Comparison of ENCODE assay signal across 18 cellular contexts in the genomic region with DNA sequence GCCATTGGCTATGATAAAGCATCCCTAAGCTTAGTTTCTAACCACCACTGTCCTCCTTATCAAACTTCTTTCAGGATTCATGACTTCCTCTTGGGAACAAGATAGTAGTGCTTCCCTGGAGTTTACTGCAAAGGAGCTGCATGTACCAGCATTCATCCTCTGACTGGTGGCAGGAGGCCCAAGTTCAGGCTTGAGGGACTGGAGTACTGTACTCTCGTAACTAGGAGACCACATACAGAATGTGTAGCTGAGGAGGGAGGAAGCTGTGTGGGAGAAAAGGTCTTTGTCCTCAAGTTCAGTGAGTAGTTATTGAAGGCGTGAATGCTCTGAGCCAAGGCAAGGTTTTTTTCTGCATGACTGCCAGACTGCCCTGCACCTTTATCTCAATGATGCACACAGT. TPM values are rescaled to one million over a fixed set of nuclear protein-coding genes. Genes with fewer than 3 reads are reported as not detected.
DNase-seq lines count a peak whose midpoint lies in the region; ATAC-seq and TF ChIP-seq lines count a peak whose summit lies in the region.
"Had no signal": no experiment of that assay in that cellular context is flagged by ENCODE, and none has a peak within 500 bp of the region (broad histone marks: within the 10 kb centered on the region; RNA-seq: fewer than 3 reads in every experiment).

No MANE protein-coding gene starts in this region.

- no peaks in the 10 kb centered on the region for H3K27me3 Mint-ChIP-seq in stimulated activated naive B cell treated with anti-CD40 and anti-IgM and Interleukin-4, amounts not matched to agents 10 μg/mL and 1 μg/mL and 100 μg/mL, for 72 hours
- peaks cover 34% of the 10 kb centered on the region for H3K27me3 Mint-ChIP-seq in activated CD8-positive, alpha-beta memory T cell treated with anti-CD3 and anti-CD28 coated beads, Interleukin-2, amount 10 ng/mL, durations not matched to agents 7 days and 5 days

- H2AFZ ChIP-seq in hepatocyte, result no peak overlapping the region

- DNase-seq in COLO829 (ENCODE audit: low spot score) (peak; percentile 38), astrocyte of the hippocampus (ENCODE audit: low read depth, low spot score) (peak; percentile 81), hepatocyte (ENCODE audit: low spot score) (peak; percentile 38), ovary (peak; percentile 24 to 73 (median 29)), DMS53 treated with DMSO at 0.1 percent for 48 hours (lab: John Stamatoyannopoulos, UW; ENCODE audit: unreplicated experiment) (no peak), DMS114 treated with DMSO at 0.1 percent for 48 hours (lab: John Stamatoyannopoulos, UW; ENCODE audit: unreplicated experiment) (no peak)
- DNase-seq in stimulated activated naive B cell treated with anti-CD40 and anti-IgM and Interleukin-4, amounts not matched to agents 10 μg/mL and 1 μg/mL and 100 μg/mL, for 72 hours, result no peak
- DNase-seq in activated CD8-positive, alpha-beta memory T cell treated with anti-CD3 and anti-CD28 coated beads, Interleukin-2, amount 10 ng/mL, durations not matched to agents 7 days and 5 days, result no peak
- DNase-seq: activated CD4-positive, alpha-beta memory T cell treated with anti-CD3 and anti-CD28 coated beads for 36 hours; activated gamma-delta T cell; DMS79 treated with DMSO at 0.1 percent for 48 hours; GOT3; immature natural killer cell; MG63; NCI-H2227 treated with DMSO at 0.1 percent for 48 hours; T-helper 9 cell had no signal

- no peaks in the 10 kb centered on the region for H3K9me2 ChIP-seq in hepatocyte (replicated peaks; ENCODE audit: insufficient read depth)

- H3K4me3 ChIP-seq in hepatocyte, result no peak overlapping the region
- H3K4me3 ChIP-seq in ovary, result no peak overlapping the region
- H3K4me3 ChIP-seq: GM12878, MG63 had no signal

- H3K36me3 ChIP-seq in hepatocyte (replicated peaks; ENCODE audit: insufficient read depth, low read depth) (no peaks in the 10 kb centered on the region), ovary (no peaks in the 10 kb centered on the region)

- H3K4me1 Mint-ChIP-seq in stimulated activated naive B cell treated with anti-CD40 and anti-IgM and Interleukin-4, amounts not matched to agents 10 μg/mL and 1 μg/mL and 100 μg/mL, for 72 hours, result peaks cover 5 to 8% of the 10 kb centered on the region in 2 donors
- no peaks in the 10 kb centered on the region for H3K4me1 Mint-ChIP-seq in activated CD8-positive, alpha-beta memory T cell treated with anti-CD3 and anti-CD28 coated beads, Interleukin-2, amount 10 ng/mL, durations not matched to agents 7 days and 5 days

- no peak overlapping the region for H3K27ac Mint-ChIP-seq in stimulated activated naive B cell treated with anti-CD40 and anti-IgM and Interleukin-4, amounts not matched to agents 10 μg/mL and 1 μg/mL and 100 μg/mL, for 72 hours
- H3K27ac Mint-ChIP-seq in activated CD8-positive, alpha-beta memory T cell treated with anti-CD3 and anti-CD28 coated beads, Interleukin-2, amount 10 ng/mL, durations not matched to agents 7 days and 5 days, result no peak overlapping the region
- H3K27ac Mint-ChIP-seq: activated CD4-positive, alpha-beta memory T cell treated with anti-CD3 and anti-CD28 coated beads for 36 hours; immature natural killer cell had no signal

- H4K20me1 ChIP-seq in hepatocyte (ENCODE audit: insufficient read depth, poor library complexity, severe bottlenecking), result peaks cover 86% of the 10 kb centered on the region

- H3K4me2 ChIP-seq in hepatocyte, result peak overlapping the region; percentile 45

- no peak for TF ChIP-seq POLR2A in ovary (IDR thresholded peaks at IDR 0.05)

- H3K4me3 Mint-ChIP-seq in stimulated activated naive B cell treated with anti-CD40 and anti-IgM and Interleukin-4, amounts not matched to agents 10 μg/mL and 1 μg/mL and 100 μg/mL, for 72 hours, result no peak overlapping the region
- H3K4me3 Mint-ChIP-seq in activated CD8-positive, alpha-beta memory T cell treated with anti-CD3 and anti-CD28 coated beads, Interleukin-2, amount 10 ng/mL, durations not matched to agents 7 days and 5 days, result no peak overlapping the region
- H3K4me3 Mint-ChIP-seq: activated CD4-positive, alpha-beta memory T cell treated with anti-CD3 and anti-CD28 coated beads for 36 hours; immature natural killer cell had no signal

- CTCF ChIA-PET in activated CD8-positive, alpha-beta memory T cell treated with anti-CD3 and anti-CD28 coated beads, Interleukin-2, amount 10 ng/mL, durations not matched to agents 7 days and 5 days (lab: Charles Lee), result interaction anchor here (0.7 kb wide), 1 partner anchor 10 kb away, joined by 4 read pairs; no protein-coding TSS in a partner anchor

- no peaks in the 10 kb centered on the region for H3K27me3 ChIP-seq in hepatocyte
- no peaks in the 10 kb centered on the region for H3K27me3 ChIP-seq in ovary
- H3K27me3 ChIP-seq: MG63 had no signal

- no peak for TF ChIP-seq EP300 in ovary (IDR thresholded peaks at IDR 0.05)

- TF ChIP-seq CTCF in hepatocyte (IDR thresholded peaks at IDR 0.05; ENCODE audit: poor library complexity), result no peak
- TF ChIP-seq CTCF in ovary (IDR thresholded peaks at IDR 0.05), result no peak

- intact Hi-C loops in ovary (cut with DNase I), result no loop called here

- peak overlapping the region; percentile 10 for H3K27ac ChIP-seq in hepatocyte
- no peak overlapping the region for H3K27ac ChIP-seq in ovary

- no peaks in the 10 kb centered on the region for H3K9me3 ChIP-seq in hepatocyte (ENCODE audit: low read depth)
- H3K9me3 ChIP-seq in ovary, result no peaks in the 10 kb centered on the region
- H3K9me3 ChIP-seq: MG63 had no signal

- H3K79me2 ChIP-seq in hepatocyte, result peaks cover 92% of the 10 kb centered on the region

- no peaks in the 10 kb centered on the region for H3K4me1 ChIP-seq in hepatocyte (ENCODE audit: insufficient read depth)
- peaks cover 2% of the 10 kb centered on the region for H3K4me1 ChIP-seq in ovary (ENCODE audit: insufficient read depth)

- 64% methylated on average over 2 of the region's 2 CpGs for WGBS in hepatocyte (ENCODE audit: low lambda C conversion rate, missing lambda C conversion rate)
- 21 to 37% (median 32%) methylated on average over 2 of the region's 2 CpGs for WGBS in ovary, 3 donors

- no peak for ATAC-seq in stimulated activated naive B cell treated with anti-CD40 and anti-IgM and Interleukin-4, amounts not matched to agents 10 μg/mL and 1 μg/mL and 100 μg/mL, for 72 hours (replicated peaks)
- no peak for ATAC-seq in activated CD8-positive, alpha-beta memory T cell treated with anti-CD3 and anti-CD28 coated beads, Interleukin-2, amount 10 ng/mL, durations not matched to agents 7 days and 5 days
- ATAC-seq: GM12878, Panc1 had no signal

- no peaks in the 10 kb centered on the region for H3K9me3 Mint-ChIP-seq in stimulated activated naive B cell treated with anti-CD40 and anti-IgM and Interleukin-4, amounts not matched to agents 10 μg/mL and 1 μg/mL and 100 μg/mL, for 72 hours
- no peaks in the 10 kb centered on the region for H3K9me3 Mint-ChIP-seq in activated CD8-positive, alpha-beta memory T cell treated with anti-CD3 and anti-CD28 coated beads, Interleukin-2, amount 10 ng/mL, durations not matched to agents 7 days and 5 days (ENCODE audit: low read depth)
- H3K9me3 Mint-ChIP-seq: activated CD4-positive, alpha-beta memory T cell treated with anti-CD3 and anti-CD28 coated beads for 36 hours; immature natural killer cell had no signal

- no peaks in the 10 kb centered on the region for H3K36me3 Mint-ChIP-seq in stimulated activated naive B cell treated with anti-CD40 and anti-IgM and Interleukin-4, amounts not matched to agents 10 μg/mL and 1 μg/mL and 100 μg/mL, for 72 hours
- H3K36me3 Mint-ChIP-seq in activated CD8-positive, alpha-beta memory T cell treated with anti-CD3 and anti-CD28 coated beads, Interleukin-2, amount 10 ng/mL, durations not matched to agents 7 days and 5 days, result peaks cover 2% of the 10 kb centered on the region
- H3K36me3 Mint-ChIP-seq: activated CD4-positive, alpha-beta memory T cell treated with anti-CD3 and anti-CD28 coated beads for 36 hours; immature natural killer cell had no signal

RNA-seq across cellular contexts. Expression of a gene that starts 12.9 kb away (rescaled TPM):
- total RNA-seq in hepatocyte, result 71.2 and 73.5 TPM in 2 replicates
- 36.7 and 47.1 TPM in 2 replicates for polyA plus RNA-seq in hepatocyte
- 10 to 100 TPM; 34.0 to 84.0 (median 63.3) TPM for total RNA-seq in ovary
- polyA plus RNA-seq in ovary, result 10 to 100 TPM; 23.4 to 67.7 TPM
- 1 to 10 TPM; 3.5 to 4.9 TPM for total RNA-seq in activated CD8-positive, alpha-beta memory T cell treated with anti-CD3 and anti-CD28 coated beads, Interleukin-2, amount 10 ng/mL, durations not matched to agents 7 days and 5 days

RNA-seq across cellular contexts. Expression of a gene that starts 49.8 kb away (rescaled TPM):
- total RNA-seq in hepatocyte, result 35.4 and 45.4 TPM in 2 replicates
- 36.5 and 38.7 TPM in 2 replicates for polyA plus RNA-seq in hepatocyte
- total RNA-seq in ovary, result 10 to 100 TPM in 5 of 7 donors, 1 to 10 TPM in 2; 5.9 to 19.6 (median 16.3) TPM
- 10 to 100 TPM in 1 of 2 donors, 1 to 10 TPM in 1; 3.4 to 13.5 TPM for polyA plus RNA-seq in ovary
- total RNA-seq in activated CD8-positive, alpha-beta memory T cell treated with anti-CD3 and anti-CD28 coated beads, Interleukin-2, amount 10 ng/mL, durations not matched to agents 7 days and 5 days, result 1 to 10 TPM; 5.2 to 6.4 TPM

RNA-seq across cellular contexts. Expression of a gene that starts 51.5 kb away (rescaled TPM):
- total RNA-seq in hepatocyte (13.8 and 17.9 TPM in 2 replicates), ovary (10 to 100 TPM in 5 of 7 donors, 1 to 10 TPM in 2; 3.3 to 12.8 (median 10.3) TPM)
- polyA plus RNA-seq in hepatocyte (7.3 and 8.7 TPM in 2 replicates), ovary (1 to 10 TPM; 3.1 to 5.4 TPM)
- 10 to 100 TPM; 10.8 to 10.9 TPM for total RNA-seq in activated CD8-positive, alpha-beta memory T cell treated with anti-CD3 and anti-CD28 coated beads, Interleukin-2, amount 10 ng/mL, durations not matched to agents 7 days and 5 days

Comparison
In these comparisons a context has a peak if more than half of its experiments do, and no peak if none do; other contexts are left out.
1. DNase-seq: peak in COLO829 (single experiment), astrocyte of the hippocampus (single experiment), hepatocyte (single experiment) and ovary (5 of 5); none in DMS53 treated with DMSO at 0.1 percent for 48 hours (single experiment), DMS114 treated with DMSO at 0.1 percent for 48 hours (single experiment), stimulated activated naive B cell treated with anti-CD40 and anti-IgM and Interleukin-4, amounts not matched to agents 10 μg/mL and 1 μg/mL and 100 μg/mL, for 72 hours (single experiment) and activated CD8-positive, alpha-beta memory T cell treated with anti-CD3 and anti-CD28 coated beads, Interleukin-2, amount 10 ng/mL, durations not matched to agents 7 days and 5 days (single experiment).
2. RNA of a gene that starts 12.9 kb away (total RNA-seq): 71.2 to 73.5 TPM in hepatocyte and 34.0 to 84.0 TPM in ovary; 3.5 to 4.9 TPM in activated CD8-positive, alpha-beta memory T cell treated with anti-CD3 and anti-CD28 coated beads, Interleukin-2, amount 10 ng/mL, durations not matched to agents 7 days and 5 days; every median in the first group is over 4 times any median in the second.